In the genomic region with DNA sequence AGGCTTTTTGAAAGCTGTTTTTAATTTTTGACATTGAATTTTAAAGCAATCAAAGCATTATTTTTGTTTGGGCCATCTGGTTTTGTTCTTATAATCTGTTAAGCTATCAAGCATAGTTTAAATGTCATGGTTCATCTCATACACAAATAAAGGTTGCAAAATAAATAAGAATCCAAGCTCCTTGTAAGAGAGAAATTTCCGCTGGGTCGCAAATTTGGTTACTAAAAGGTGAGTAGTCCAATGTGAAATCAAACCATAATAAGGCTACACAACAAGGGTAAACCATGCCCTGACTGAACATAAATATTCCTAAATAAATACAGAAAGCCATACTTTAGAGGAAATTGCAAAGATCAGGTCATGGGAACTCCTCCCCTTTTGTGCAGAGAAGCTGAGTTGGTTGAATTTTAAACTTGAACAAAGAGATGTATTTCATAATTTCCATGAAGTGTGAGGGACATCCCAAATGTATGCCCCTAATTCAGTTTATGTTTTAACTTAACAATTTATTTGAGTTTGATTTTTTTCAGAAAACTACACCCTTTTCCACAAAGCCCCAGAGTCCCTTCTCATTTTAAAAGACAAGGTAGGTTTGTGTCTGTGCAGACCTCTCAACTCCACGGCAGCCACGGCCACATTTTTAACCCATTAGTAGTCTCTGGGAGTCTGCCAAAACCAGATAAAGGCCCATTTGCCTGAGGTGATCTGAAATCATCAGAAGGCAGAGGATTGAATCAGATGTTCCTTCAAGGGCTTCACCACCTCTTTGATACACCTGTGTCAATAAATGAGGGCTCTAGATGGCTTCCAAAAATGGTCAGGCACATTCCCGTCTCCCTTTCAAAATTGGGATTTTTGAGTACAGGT, we compare ENCODE assay signal across 1 cellular context.
TF ChIP-seq lines count a peak whose summit lies in the region.

No MANE protein-coding gene starts in this region.

TF ChIP-seq in H1, 55 proteins besides CTCF, POLR2A, EP300 and RAD21:
- no peak for TF ChIP-seq FOSL1 (IDR thresholded peaks at IDR 0.05; ENCODE audit: insufficient read depth, low read depth, low read length)
- TF ChIP-seq KDM1A (IDR thresholded peaks at IDR 0.05; ENCODE audit: borderline replicate concordance, low read length), result no peak
- TF ChIP-seq CEBPB (IDR thresholded peaks at IDR 0.05; ENCODE audit: low read depth, low read length), result no peak
- TF ChIP-seq JUN (IDR thresholded peaks at IDR 0.05; ENCODE audit: low read depth, low read length), result no peak
- no peak for TF ChIP-seq BACH1 (IDR thresholded peaks at IDR 0.05; ENCODE audit: low read length)
- TF ChIP-seq MAFK (IDR thresholded peaks at IDR 0.05; ENCODE audit: low read depth, low read length), result no peak
- TF ChIP-seq, protein P1, sequence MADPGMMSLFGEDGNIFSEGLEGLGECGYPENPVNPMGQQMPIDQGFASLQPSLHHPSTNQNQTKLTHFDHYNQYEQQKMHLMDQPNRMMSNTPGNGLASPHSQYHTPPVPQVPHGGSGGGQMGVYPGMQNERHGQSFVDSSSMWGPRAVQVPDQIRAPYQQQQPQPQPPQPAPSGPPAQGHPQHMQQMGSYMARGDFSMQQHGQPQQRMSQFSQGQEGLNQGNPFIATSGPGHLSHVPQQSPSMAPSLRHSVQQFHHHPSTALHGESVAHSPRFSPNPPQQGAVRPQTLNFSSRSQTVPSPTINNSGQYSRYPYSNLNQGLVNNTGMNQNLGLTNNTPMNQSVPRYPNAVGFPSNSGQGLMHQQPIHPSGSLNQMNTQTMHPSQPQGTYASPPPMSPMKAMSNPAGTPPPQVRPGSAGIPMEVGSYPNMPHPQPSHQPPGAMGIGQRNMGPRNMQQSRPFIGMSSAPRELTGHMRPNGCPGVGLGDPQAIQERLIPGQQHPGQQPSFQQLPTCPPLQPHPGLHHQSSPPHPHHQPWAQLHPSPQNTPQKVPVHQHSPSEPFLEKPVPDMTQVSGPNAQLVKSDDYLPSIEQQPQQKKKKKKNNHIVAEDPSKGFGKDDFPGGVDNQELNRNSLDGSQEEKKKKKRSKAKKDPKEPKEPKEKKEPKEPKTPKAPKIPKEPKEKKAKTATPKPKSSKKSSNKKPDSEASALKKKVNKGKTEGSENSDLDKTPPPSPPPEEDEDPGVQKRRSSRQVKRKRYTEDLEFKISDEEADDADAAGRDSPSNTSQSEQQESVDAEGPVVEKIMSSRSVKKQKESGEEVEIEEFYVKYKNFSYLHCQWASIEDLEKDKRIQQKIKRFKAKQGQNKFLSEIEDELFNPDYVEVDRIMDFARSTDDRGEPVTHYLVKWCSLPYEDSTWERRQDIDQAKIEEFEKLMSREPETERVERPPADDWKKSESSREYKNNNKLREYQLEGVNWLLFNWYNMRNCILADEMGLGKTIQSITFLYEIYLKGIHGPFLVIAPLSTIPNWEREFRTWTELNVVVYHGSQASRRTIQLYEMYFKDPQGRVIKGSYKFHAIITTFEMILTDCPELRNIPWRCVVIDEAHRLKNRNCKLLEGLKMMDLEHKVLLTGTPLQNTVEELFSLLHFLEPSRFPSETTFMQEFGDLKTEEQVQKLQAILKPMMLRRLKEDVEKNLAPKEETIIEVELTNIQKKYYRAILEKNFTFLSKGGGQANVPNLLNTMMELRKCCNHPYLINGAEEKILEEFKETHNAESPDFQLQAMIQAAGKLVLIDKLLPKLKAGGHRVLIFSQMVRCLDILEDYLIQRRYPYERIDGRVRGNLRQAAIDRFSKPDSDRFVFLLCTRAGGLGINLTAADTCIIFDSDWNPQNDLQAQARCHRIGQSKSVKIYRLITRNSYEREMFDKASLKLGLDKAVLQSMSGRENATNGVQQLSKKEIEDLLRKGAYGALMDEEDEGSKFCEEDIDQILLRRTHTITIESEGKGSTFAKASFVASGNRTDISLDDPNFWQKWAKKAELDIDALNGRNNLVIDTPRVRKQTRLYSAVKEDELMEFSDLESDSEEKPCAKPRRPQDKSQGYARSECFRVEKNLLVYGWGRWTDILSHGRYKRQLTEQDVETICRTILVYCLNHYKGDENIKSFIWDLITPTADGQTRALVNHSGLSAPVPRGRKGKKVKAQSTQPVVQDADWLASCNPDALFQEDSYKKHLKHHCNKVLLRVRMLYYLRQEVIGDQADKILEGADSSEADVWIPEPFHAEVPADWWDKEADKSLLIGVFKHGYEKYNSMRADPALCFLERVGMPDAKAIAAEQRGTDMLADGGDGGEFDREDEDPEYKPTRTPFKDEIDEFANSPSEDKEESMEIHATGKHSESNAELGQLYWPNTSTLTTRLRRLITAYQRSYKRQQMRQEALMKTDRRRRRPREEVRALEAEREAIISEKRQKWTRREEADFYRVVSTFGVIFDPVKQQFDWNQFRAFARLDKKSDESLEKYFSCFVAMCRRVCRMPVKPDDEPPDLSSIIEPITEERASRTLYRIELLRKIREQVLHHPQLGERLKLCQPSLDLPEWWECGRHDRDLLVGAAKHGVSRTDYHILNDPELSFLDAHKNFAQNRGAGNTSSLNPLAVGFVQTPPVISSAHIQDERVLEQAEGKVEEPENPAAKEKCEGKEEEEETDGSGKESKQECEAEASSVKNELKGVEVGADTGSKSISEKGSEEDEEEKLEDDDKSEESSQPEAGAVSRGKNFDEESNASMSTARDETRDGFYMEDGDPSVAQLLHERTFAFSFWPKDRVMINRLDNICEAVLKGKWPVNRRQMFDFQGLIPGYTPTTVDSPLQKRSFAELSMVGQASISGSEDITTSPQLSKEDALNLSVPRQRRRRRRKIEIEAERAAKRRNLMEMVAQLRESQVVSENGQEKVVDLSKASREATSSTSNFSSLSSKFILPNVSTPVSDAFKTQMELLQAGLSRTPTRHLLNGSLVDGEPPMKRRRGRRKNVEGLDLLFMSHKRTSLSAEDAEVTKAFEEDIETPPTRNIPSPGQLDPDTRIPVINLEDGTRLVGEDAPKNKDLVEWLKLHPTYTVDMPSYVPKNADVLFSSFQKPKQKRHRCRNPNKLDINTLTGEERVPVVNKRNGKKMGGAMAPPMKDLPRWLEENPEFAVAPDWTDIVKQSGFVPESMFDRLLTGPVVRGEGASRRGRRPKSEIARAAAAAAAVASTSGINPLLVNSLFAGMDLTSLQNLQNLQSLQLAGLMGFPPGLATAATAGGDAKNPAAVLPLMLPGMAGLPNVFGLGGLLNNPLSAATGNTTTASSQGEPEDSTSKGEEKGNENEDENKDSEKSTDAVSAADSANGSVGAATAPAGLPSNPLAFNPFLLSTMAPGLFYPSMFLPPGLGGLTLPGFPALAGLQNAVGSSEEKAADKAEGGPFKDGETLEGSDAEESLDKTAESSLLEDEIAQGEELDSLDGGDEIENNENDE (IDR thresholded peaks at IDR 0.05; ENCODE audit: insufficient replicate concordance, low read length), result no peak
- TF ChIP-seq SUZ12 (IDR thresholded peaks at IDR 0.05; ENCODE audit: low read length), result no peak
TF ChIP-seq in H1: peak in this region for 0.
